8 cellular contexts compared by ENCODE assay signal in genomic region chr7:30224511-30225031, GRCh38. TPM values are rescaled to one million over a fixed set of nuclear protein-coding genes. Genes with fewer than 3 reads are reported as not detected.
DNase-seq lines count a peak whose midpoint lies in the region; ATAC-seq and TF ChIP-seq lines count a peak whose summit lies in the region.

No MANE protein-coding gene starts in this region.

- H3K27ac ChIP-seq in dorsolateral prefrontal cortex = peak overlapping the region in 50 of 59 donors; percentile 2 to 92 (median 79)
- H3K27ac ChIP-seq in temporal lobe (ENCODE audit: low read depth, low read length) = peak overlapping the region; percentile 30

- intact Hi-C loops in dorsolateral prefrontal cortex (cut with DNase I) = no loop called here

- no peak overlapping the region for H3K4me3 ChIP-seq in dorsolateral prefrontal cortex

- H3K27me3 Mint-ChIP-seq in activated T-cell treated with anti-CD3 and anti-CD28 coated beads, Interleukin-2, amount 50 U/mL, for 72 hours (ENCODE audit: low read depth) = no peaks in the 10 kb centered on the region
- no peaks in the 10 kb centered on the region for H3K27me3 Mint-ChIP-seq in activated T-cell treated with anti-CD3 and anti-CD28 coated beads, Interleukin-2, amount 50 U/mL, for 24 hours

- ATAC-seq in activated T-cell treated with anti-CD3 and anti-CD28 coated beads, Interleukin-2, amount 50 U/mL, for 72 hours (replicated peaks in 1 of 2) = peak; percentile 53 to 79
- ATAC-seq in HG03457 (IDR thresholded peaks at IDR 0.05; ENCODE audit: unreplicated experiment) = no peak

- no peaks in the 10 kb centered on the region for H3K27me3 ChIP-seq in dorsolateral prefrontal cortex

- peaks cover 14% of the 10 kb centered on the region for H3K4me1 Mint-ChIP-seq in activated T-cell treated with anti-CD3 and anti-CD28 coated beads, Interleukin-2, amount 50 U/mL, for 72 hours (ENCODE audit: low read depth)
- peaks cover 13% of the 10 kb centered on the region for H3K4me1 Mint-ChIP-seq in activated T-cell treated with anti-CD3 and anti-CD28 coated beads, Interleukin-2, amount 50 U/mL, for 24 hours (ENCODE audit: low read depth)

- no peaks in the 10 kb centered on the region for H3K36me3 Mint-ChIP-seq in activated T-cell treated with anti-CD3 and anti-CD28 coated beads, Interleukin-2, amount 50 U/mL, for 72 hours (ENCODE audit: insufficient read depth in 2 of 2)
- no peaks in the 10 kb centered on the region for H3K36me3 Mint-ChIP-seq in activated T-cell treated with anti-CD3 and anti-CD28 coated beads, Interleukin-2, amount 50 U/mL, for 24 hours (ENCODE audit: low read depth)

- H3K4me3 Mint-ChIP-seq in activated T-cell treated with anti-CD3 and anti-CD28 coated beads, Interleukin-2, amount 50 U/mL, for 72 hours = no peak overlapping the region
- H3K4me3 Mint-ChIP-seq in activated T-cell treated with anti-CD3 and anti-CD28 coated beads, Interleukin-2, amount 50 U/mL, for 24 hours = no peak overlapping the region

- peaks cover 0 to 3% of the 10 kb centered on the region in 2 donors for H3K9me3 Mint-ChIP-seq in activated T-cell treated with anti-CD3 and anti-CD28 coated beads, Interleukin-2, amount 50 U/mL, for 72 hours
- peaks cover 6% of the 10 kb centered on the region for H3K9me3 Mint-ChIP-seq in activated T-cell treated with anti-CD3 and anti-CD28 coated beads, Interleukin-2, amount 50 U/mL, for 24 hours

- H3K27ac Mint-ChIP-seq in activated T-cell treated with anti-CD3 and anti-CD28 coated beads, Interleukin-2, amount 50 U/mL, for 72 hours = no peak overlapping the region
- H3K27ac Mint-ChIP-seq in activated T-cell treated with anti-CD3 and anti-CD28 coated beads, Interleukin-2, amount 50 U/mL, for 24 hours = no peak overlapping the region

- DNase-seq in activated T-cell treated with anti-CD3 and anti-CD28 coated beads, Interleukin-2, amount 50 U/mL, for 72 hours = no peak
- no peak for DNase-seq in activated T-cell treated with anti-CD3 and anti-CD28 coated beads, Interleukin-2, amount 50 U/mL, for 24 hours
- DNase-seq in NOMO-1 (lab: John Stamatoyannopoulos, UW; ENCODE audit: unreplicated experiment in 2 of 2) = peak; percentile 93 to 98
- DNase-seq in dorsolateral prefrontal cortex = no peak
- DNase-seq in NCI-H1694 (lab: John Stamatoyannopoulos, UW) = no peak
- no peak for DNase-seq in stimulated activated CD4-positive, alpha-beta T cell treated with anti-CD3 and anti-CD28 coated beads, Interleukin-2, amount 100 ng/mL, for 48 hours

- TF ChIP-seq CTCF in dorsolateral prefrontal cortex (IDR thresholded peaks at IDR 0.05 in 54 of 56, conservative IDR thresholded peaks at IDR 0.05 in 2 of 56; ENCODE audit: low read depth in 1 of 56, partially characterized antibody in 56 of 56) = no peak

RNA-seq across cellular contexts. Expression of gene ZNRF2, which starts 59.8 kb away (rescaled TPM):
- total RNA-seq in activated T-cell treated with anti-CD3 and anti-CD28 coated beads, Interleukin-2, amount 50 U/mL, for 72 hours = 10 to 100 TPM; 18.3 to 19.6 TPM
- total RNA-seq in dorsolateral prefrontal cortex (10 to 100 TPM; 11.4 to 24.8 (median 16.7) TPM), temporal lobe (46.7 TPM)

Comparison
In these comparisons a context has a peak if more than half of its experiments do, and no peak if none do; other contexts are left out.
1. DNase-seq: peak in NOMO-1 (2 of 2); none in activated T-cell treated with anti-CD3 and anti-CD28 coated beads, Interleukin-2, amount 50 U/mL, for 72 hours (0 of 2), activated T-cell treated with anti-CD3 and anti-CD28 coated beads, Interleukin-2, amount 50 U/mL, for 24 hours (single experiment), dorsolateral prefrontal cortex (0 of 10), NCI-H1694 (single experiment) and stimulated activated CD4-positive, alpha-beta T cell treated with anti-CD3 and anti-CD28 coated beads, Interleukin-2, amount 100 ng/mL, for 48 hours (0 of 2).